In the genomic region with DNA sequence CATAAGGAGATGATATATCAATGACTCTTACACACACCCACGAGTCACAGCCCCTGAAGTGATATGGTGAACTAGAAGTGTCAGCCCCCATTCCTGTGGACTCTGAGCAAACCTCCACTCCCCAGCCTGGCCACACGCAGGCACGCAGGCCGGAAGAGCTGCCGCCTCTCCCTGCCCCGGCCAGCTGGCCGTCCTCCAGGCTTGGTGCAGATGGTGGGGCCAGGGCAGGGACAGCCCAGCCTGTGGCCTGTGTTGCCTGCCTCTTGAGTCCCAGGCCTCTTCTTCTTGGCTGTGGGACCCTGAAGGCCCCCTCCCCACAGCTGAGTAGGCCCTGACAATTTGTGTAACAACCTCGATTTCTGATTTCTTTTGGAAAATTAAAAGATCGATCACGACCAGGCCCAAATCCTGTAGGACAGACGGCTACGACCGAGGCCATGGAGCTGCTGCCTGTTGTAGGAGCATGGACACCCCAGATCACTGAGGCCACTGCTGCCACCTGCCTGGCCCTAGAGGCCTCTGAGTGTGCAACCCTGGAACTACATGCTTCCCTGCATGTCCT, we compare ENCODE assay signal across 1 cellular context.
TF ChIP-seq lines count a peak whose summit lies in the region.

No MANE protein-coding gene starts in this region.

TF ChIP-seq in GM23338, 12 proteins besides CTCF, POLR2A, EP300 and RAD21 (continued from another document):
- TF ChIP-seq, protein P1, sequence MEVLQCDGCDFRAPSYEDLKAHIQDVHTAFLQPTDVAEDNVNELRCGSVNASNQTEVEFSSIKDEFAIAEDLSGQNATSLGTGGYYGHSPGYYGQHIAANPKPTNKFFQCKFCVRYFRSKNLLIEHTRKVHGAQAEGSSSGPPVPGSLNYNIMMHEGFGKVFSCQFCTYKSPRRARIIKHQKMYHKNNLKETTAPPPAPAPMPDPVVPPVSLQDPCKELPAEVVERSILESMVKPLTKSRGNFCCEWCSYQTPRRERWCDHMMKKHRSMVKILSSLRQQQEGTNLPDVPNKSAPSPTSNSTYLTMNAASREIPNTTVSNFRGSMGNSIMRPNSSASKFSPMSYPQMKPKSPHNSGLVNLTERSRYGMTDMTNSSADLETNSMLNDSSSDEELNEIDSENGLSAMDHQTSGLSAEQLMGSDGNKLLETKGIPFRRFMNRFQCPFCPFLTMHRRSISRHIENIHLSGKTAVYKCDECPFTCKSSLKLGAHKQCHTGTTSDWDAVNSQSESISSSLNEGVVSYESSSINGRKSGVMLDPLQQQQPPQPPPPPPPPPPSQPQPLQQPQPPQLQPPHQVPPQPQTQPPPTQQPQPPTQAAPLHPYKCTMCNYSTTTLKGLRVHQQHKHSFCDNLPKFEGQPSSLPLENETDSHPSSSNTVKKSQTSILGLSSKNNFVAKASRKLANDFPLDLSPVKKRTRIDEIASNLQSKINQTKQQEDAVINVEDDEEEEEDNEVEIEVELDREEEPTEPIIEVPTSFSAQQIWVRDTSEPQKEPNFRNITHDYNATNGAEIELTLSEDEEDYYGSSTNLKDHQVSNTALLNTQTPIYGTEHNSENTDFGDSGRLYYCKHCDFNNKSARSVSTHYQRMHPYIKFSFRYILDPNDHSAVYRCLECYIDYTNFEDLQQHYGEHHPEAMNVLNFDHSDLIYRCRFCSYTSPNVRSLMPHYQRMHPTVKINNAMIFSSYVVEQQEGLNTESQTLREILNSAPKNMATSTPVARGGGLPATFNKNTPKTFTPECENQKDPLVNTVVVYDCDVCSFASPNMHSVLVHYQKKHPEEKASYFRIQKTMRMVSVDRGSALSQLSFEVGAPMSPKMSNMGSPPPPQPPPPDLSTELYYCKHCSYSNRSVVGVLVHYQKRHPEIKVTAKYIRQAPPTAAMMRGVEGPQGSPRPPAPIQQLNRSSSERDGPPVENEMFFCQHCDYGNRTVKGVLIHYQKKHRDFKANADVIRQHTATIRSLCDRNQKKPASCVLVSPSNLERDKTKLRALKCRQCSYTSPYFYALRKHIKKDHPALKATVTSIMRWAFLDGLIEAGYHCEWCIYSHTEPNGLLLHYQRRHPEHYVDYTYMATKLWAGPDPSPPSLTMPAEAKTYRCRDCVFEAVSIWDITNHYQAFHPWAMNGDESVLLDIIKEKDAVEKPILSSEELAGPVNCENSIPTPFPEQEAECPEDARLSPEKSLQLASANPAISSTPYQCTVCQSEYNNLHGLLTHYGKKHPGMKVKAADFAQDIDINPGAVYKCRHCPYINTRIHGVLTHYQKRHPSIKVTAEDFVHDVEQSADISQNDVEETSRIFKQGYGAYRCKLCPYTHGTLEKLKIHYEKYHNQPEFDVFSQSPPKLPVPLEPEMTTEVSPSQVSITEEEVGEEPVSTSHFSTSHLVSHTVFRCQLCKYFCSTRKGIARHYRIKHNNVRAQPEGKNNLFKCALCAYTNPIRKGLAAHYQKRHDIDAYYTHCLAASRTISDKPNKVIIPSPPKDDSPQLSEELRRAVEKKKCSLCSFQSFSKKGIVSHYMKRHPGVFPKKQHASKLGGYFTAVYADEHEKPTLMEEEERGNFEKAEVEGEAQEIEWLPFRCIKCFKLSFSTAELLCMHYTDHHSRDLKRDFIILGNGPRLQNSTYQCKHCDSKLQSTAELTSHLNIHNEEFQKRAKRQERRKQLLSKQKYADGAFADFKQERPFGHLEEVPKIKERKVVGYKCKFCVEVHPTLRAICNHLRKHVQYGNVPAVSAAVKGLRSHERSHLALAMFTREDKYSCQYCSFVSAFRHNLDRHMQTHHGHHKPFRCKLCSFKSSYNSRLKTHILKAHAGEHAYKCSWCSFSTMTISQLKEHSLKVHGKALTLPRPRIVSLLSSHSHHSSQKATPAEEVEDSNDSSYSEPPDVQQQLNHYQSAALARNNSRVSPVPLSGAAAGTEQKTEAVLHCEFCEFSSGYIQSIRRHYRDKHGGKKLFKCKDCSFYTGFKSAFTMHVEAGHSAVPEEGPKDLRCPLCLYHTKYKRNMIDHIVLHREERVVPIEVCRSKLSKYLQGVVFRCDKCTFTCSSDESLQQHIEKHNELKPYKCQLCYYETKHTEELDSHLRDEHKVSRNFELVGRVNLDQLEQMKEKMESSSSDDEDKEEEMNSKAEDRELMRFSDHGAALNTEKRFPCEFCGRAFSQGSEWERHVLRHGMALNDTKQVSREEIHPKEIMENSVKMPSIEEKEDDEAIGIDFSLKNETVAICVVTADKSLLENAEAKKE (CRISPR knock-in tag; IDR thresholded peaks at IDR 0.05) = no peak
- no peak for TF ChIP-seq EZH2 (IDR thresholded peaks at IDR 0.05; ENCODE audit: low read depth, unreplicated experiment)
- no peak for TF ChIP-seq JUNB (IDR thresholded peaks at IDR 0.05; ENCODE audit: unreplicated experiment)
- TF ChIP-seq ZNF331 (CRISPR knock-in tag; IDR thresholded peaks at IDR 0.05; ENCODE audit: low read depth) = no peak
- no peak for TF ChIP-seq CREB1 (CRISPR knock-in tag; IDR thresholded peaks at IDR 0.05; ENCODE audit: low read depth)
- no peak for TF ChIP-seq ZNF114 (CRISPR knock-in tag; IDR thresholded peaks at IDR 0.05)
- no peak for TF ChIP-seq NANOG (IDR thresholded peaks at IDR 0.05; ENCODE audit: borderline replicate concordance)
- TF ChIP-seq POLR2AphosphoS5 (IDR thresholded peaks at IDR 0.05; ENCODE audit: low read depth) = no peak
